In genomic region chr11:78791254-78791653, GRCh38 we compare ENCODE assay signal across 11 cellular contexts.
"Had no signal": no experiment of that assay in that cellular context is flagged by ENCODE, and none has a peak within 500 bp of the region (broad histone marks: within the 10 kb centered on the region; RNA-seq: fewer than 3 reads in every experiment).

No MANE protein-coding gene starts in this region.

- H3K27me3 ChIP-seq: adrenal gland, body of pancreas, heart left ventricle had no signal

- H3K27ac ChIP-seq: adrenal gland, body of pancreas, left ventricle myocardium inferior had no signal

- H3K4me3 ChIP-seq: adrenal gland, body of pancreas, heart left ventricle, left ventricle myocardium inferior had no signal

- H3K9me3 ChIP-seq: adrenal gland, body of pancreas, heart left ventricle, left ventricle myocardium inferior had no signal

- H3K36me3 ChIP-seq: adrenal gland, heart left ventricle, left ventricle myocardium inferior had no signal

- H3K9me3 Mint-ChIP-seq: activated T-helper 2 cell treated with anti-CD3 and anti-CD28 coated beads, Interferon-gamma antibody, Interleukin-2, Interleukin-4, amounts not matched to agents 10 μg/mL and 5 μg/mL and 100 μg/mL, durations not matched to agents 14 hours and 24 hours and 36 hours; endodermal cell had no signal

- H3K4me3 Mint-ChIP-seq: endodermal cell, T-helper 17 cell had no signal

- ATAC-seq: body of pancreas; stimulated activated naive CD8-positive, alpha-beta T cell treated with anti-CD3 and anti-CD28 coated beads, Interleukin-15, Interleukin-2, amounts not matched to agents 100 U/mL and 50 U/mL, for 24 hours; T-helper 17 cell had no signal

- H3K4me1 ChIP-seq: adrenal gland, heart left ventricle, left ventricle myocardium inferior had no signal

- DNase-seq: activated naive CD4-positive, alpha-beta T cell treated with anti-CD3 and anti-CD28 coated beads, Interleukin-2, amount 50 U/mL, for 16 hours; adrenal gland; body of pancreas; endodermal cell; left ventricle myocardium inferior; stimulated activated CD4-positive, alpha-beta T cell treated with anti-CD3 and anti-CD28 coated beads, Interleukin-2, amount 100 ng/mL, for 48 hours; stimulated activated CD8-positive, alpha-beta memory T cell treated with anti-CD3 and anti-CD28 coated beads, Interleukin-4, amount 100 ng/mL, for 48 hours; stimulated activated naive CD8-positive, alpha-beta T cell treated with anti-CD3 and anti-CD28 coated beads, Interleukin-15, Interleukin-2, amounts not matched to agents 100 U/mL and 50 U/mL, for 24 hours; T-helper 17 cell had no signal

- H3K27ac Mint-ChIP-seq: activated T-helper 2 cell treated with anti-CD3 and anti-CD28 coated beads, Interferon-gamma antibody, Interleukin-2, Interleukin-4, amounts not matched to agents 10 μg/mL and 5 μg/mL and 100 μg/mL, durations not matched to agents 14 hours and 24 hours and 36 hours; endodermal cell; T-helper 17 cell had no signal

- H3K4me1 Mint-ChIP-seq: T-helper 17 cell had no signal
